In the genomic region with DNA sequence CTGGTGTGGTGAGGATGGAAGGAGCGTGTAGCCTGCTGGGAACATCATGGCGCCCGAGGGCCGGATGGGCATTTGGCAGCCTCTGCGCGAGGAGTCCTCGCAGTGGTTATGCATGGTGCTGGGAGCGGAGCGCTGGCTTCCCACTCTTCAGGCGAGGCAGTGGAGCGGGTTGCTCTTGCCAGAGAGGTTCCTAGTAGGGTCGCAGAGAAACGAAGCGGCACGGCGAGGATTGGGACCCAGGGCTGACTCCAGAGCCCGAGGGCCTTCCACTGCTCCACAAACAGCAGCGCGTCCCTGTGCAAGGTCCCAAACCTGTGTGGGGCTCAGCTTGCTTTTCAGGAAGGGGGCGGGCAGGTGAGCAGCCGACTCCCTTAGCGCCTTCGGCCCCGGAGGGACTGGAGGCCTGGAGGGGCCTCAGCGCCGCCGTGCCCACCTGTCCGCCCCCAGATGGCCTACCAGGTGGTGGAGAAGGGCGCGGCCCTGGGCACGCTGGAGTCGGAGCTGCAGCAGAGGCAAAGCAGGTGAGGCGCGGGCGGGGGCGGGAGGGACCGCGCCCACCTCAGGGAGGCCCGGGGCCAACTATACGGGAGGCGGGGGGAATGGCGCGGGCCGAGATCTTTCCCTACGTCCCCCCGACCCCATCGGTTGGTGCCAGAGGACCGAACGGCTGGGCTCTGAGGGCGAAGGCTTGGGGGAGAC, we compare ENCODE assay signal across 8 cellular contexts. TPM values are rescaled to one million over a fixed set of nuclear protein-coding genes. Genes with fewer than 3 reads are reported as not detected.
DNase-seq lines count a peak whose midpoint lies in the region; ATAC-seq, FAIRE-seq and TF ChIP-seq lines count a peak whose summit lies in the region.

No MANE protein-coding gene starts in this region.

- H3K36me3 Mint-ChIP-seq in natural killer cell treated with Interleukin-12 subunit alpha and Interleukin-12 subunit beta and Interleukin-15 and Interleukin-18, amount 100 ng/mL, for 72 hours, result peaks cover 4% of the 10 kb centered on the region

- H2AK5ac ChIP-seq in H1 (ENCODE audit: low read depth, low read length), result peak overlapping the region; percentile 83; the same call in 1 of the 2 replicates

- H3K9me3 ChIP-seq in H1 (ENCODE audit: insufficient read depth in 2 of 2, low read depth in 1 of 2, low read length in 1 of 2), result no peaks in the 10 kb centered on the region

- H3K9ac ChIP-seq in H1 (replicated peaks in 1 of 4; ENCODE audit: extremely low read depth in 1 of 4, low read depth in 3 of 4, low read length in 3 of 4), result peak overlapping the region in 3 of 4 experiments; percentile 36 to 54 (median 41); a peak in 4 of 7 replicates

- no peak for ATAC-seq in natural killer cell treated with Interleukin-12 subunit alpha and Interleukin-12 subunit beta and Interleukin-15 and Interleukin-18, amount 100 ng/mL, for 72 hours
- ATAC-seq in GM18505 (IDR thresholded peaks at IDR 0.05; ENCODE audit: unreplicated experiment), result no peak
- no peak for ATAC-seq in GM18861 (IDR thresholded peaks at IDR 0.05; ENCODE audit: unreplicated experiment)

- no peaks in the 10 kb centered on the region for H3K9me3 Mint-ChIP-seq in natural killer cell treated with Interleukin-12 subunit alpha and Interleukin-12 subunit beta and Interleukin-15 and Interleukin-18, amount 100 ng/mL, for 72 hours

- POLR2A ChIA-PET in BJ (lab: Charles Lee) (no interaction called here), H1 (lab: Charles Lee; ENCODE audit: partially characterized antibody) (interaction anchor here (0.8 to 4.3 kb wide), 6 partner anchors 8 to 50 kb away, joined by 3 to 13 read pairs (median 3); no protein-coding TSS in a partner anchor)

- TF ChIP-seq CTCF in BJ (IDR thresholded peaks at IDR 0.05; ENCODE audit: insufficient read depth, low read depth, low read length) (no peak), H1 (IDR thresholded peaks at IDR 0.05; ENCODE audit: control extremely low read depth in 1 of 3, insufficient read depth in 1 of 3, low read depth in 1 of 3, low read length in 3 of 3) (no peak)

- peak overlapping the region; percentile 3 for H4K91ac ChIP-seq in H1 (replicated peaks; ENCODE audit: insufficient read length, low read length)

- H3K36me3 ChIP-seq in BJ (ENCODE audit: control insufficient read depth, insufficient read depth, low read length) (peaks cover 12% of the 10 kb centered on the region), H1 (ENCODE audit: control insufficient read depth in 2 of 4, insufficient read depth in 4 of 4, low read length in 3 of 4) (no peaks in the 10 kb centered on the region)

- peak overlapping the region; percentile 46 for H4K5ac ChIP-seq in H1 (ENCODE audit: insufficient read length, low read depth, low read length)

- 0 out of 2 replicates have a peak overlapping the region, but pooled peaks have one; percentile 19 for H2BK12ac ChIP-seq in H1 (ENCODE audit: low read depth, low read length)

- peak overlapping the region; percentile 97 for H2AFZ ChIP-seq in H1 (ENCODE audit: low read length)

- H2BK5ac ChIP-seq in H1 (ENCODE audit: low read depth, low read length), result peak overlapping the region; percentile 35; the same call in 1 of the 2 replicates

- H3K27me3 ChIP-seq in BJ (ENCODE audit: control insufficient read depth, insufficient read depth, low read length), result no peaks in the 10 kb centered on the region
- peaks cover 0 to 18% (median 13%) of the 10 kb centered on the region in 4 experiments; a peak in 6 of 7 replicates for H3K27me3 ChIP-seq in H1 (replicated peaks in 1 of 4; ENCODE audit: control insufficient read depth in 3 of 4, extremely low read depth in 1 of 4, insufficient read depth in 3 of 4, low read length in 3 of 4)

- H3K18ac ChIP-seq in H1 (ENCODE audit: extremely low read depth, low read length), result peak overlapping the region; percentile 98

- peak overlapping the region; percentile 21 for H3K56ac ChIP-seq in H1 (replicated peaks; ENCODE audit: insufficient read length, low read depth, low read length)

- H3K4me2 ChIP-seq in H1 (ENCODE audit: insufficient read depth in 1 of 2, low read depth in 2 of 2, low read length in 2 of 2), result peak overlapping the region; percentile 76 to 99

- no peaks in the 10 kb centered on the region for H3K27me3 Mint-ChIP-seq in natural killer cell treated with Interleukin-12 subunit alpha and Interleukin-12 subunit beta and Interleukin-15 and Interleukin-18, amount 100 ng/mL, for 72 hours

- peaks cover 0 to 2% of the 10 kb centered on the region in 2 experiments for H4K20me1 ChIP-seq in H1 (replicated peaks in 1 of 2; ENCODE audit: control insufficient read depth in 1 of 2, insufficient read depth in 2 of 2, low read length in 2 of 2)

- H3K23me2 ChIP-seq in H1 (ENCODE audit: low read depth, low read length), result peaks cover 13% of the 10 kb centered on the region

- H3K4me3 ChIP-seq in BJ (ENCODE audit: low read depth, low read length) (peak overlapping the region; percentile 54), H1 (ENCODE audit: extremely low read depth in 1 of 4, insufficient read depth in 2 of 4, low read depth in 3 of 4, low read length in 4 of 4) (peak overlapping the region; percentile 50 to 73 (median 58))

- no peak overlapping the region for H2BK120ac ChIP-seq in H1 (replicated peaks; ENCODE audit: low read depth, low read length)

- CTCF ChIA-PET in BJ (lab: Yijun Ruan, JAX) (interaction anchor here (2.7 kb wide), 1 partner anchor 364 kb away, joined by 7 read pairs; no protein-coding TSS in a partner anchor), H1 (lab: Charles Lee; ENCODE audit: partially characterized antibody) (interaction anchor here (0.6 to 3.1 kb wide), 7 partner anchors 8 to 1672 kb away, joined by 3 to 10 read pairs (median 4); partner anchors contain the start of gene STARD10)

- 46% methylated on average over 34 of the region's 50 CpGs; no CpG with 5 or more reads in 1 of the 2 experiments for WGBS in H1 (ENCODE audit: extremely low coverage in 1 of 2, insufficient coverage in 1 of 2, insufficient read length in 1 of 2, insufficient replicate concordance in 2 of 2, low coverage in 1 of 2, low lambda C conversion rate in 2 of 2, missing lambda C conversion rate in 1 of 2), 2 experiments

- FAIRE-seq in H1 (lab: Jason Lieb, UNC), result no peak

- no peak overlapping the region for H3K4ac ChIP-seq in H1 (replicated peaks; ENCODE audit: insufficient read length, low read depth, low read length)

- H3K14ac ChIP-seq in H1 (ENCODE audit: insufficient read length), result no peak overlapping the region

- no peak overlapping the region for H3K27ac ChIP-seq in H1 (ENCODE audit: low read depth, low read length)

- H2BK20ac ChIP-seq in H1 (ENCODE audit: low read length), result no peak overlapping the region

- TF ChIP-seq RAD21 in H1 (IDR thresholded peaks at IDR 0.05 in 1 of 2, conservative IDR thresholded peaks at IDR 0.05 in 1 of 2; ENCODE audit: low read depth in 2 of 2, low read length in 2 of 2), result no peak

- DNase-seq in BJ (ENCODE audit: low read depth) (no peak), NCI-H146 (lab: John Stamatoyannopoulos, UW) (peak; percentile 71), H1 (ENCODE audit: low read depth in 1 of 2, low spot score in 2 of 2) (peak in 1 of 2 experiments; percentile 61), NCI-H1930 (lab: John Stamatoyannopoulos, UW) (no peak)
- DNase-seq in natural killer cell treated with Interleukin-12 subunit alpha and Interleukin-12 subunit beta and Interleukin-15 and Interleukin-18, amount 100 ng/mL, for 72 hours (ENCODE audit: low spot score), result no peak
- DNase-seq in stimulated activated CD4-positive, alpha-beta T cell treated with anti-CD3 and anti-CD28 coated beads, Interleukin-12 subunit alpha, Interleukin-12 subunit beta, amount 100 ng/mL, for 4 hours, result no peak

- H3K4me3 Mint-ChIP-seq in natural killer cell treated with Interleukin-12 subunit alpha and Interleukin-12 subunit beta and Interleukin-15 and Interleukin-18, amount 100 ng/mL, for 72 hours, result peak overlapping the region; percentile 23

- no peaks in the 10 kb centered on the region for H3K79me1 ChIP-seq in H1 (ENCODE audit: low read depth, low read length)

- no peak for TF ChIP-seq EP300 in H1 (IDR thresholded peaks at IDR 0.05; ENCODE audit: borderline replicate concordance in 1 of 2, low read depth in 2 of 2, low read length in 2 of 2)

- H2BK15ac ChIP-seq in H1 (ENCODE audit: low read length), result peak overlapping the region; percentile 92; the same call in 1 of the 2 replicates

- H3K4me1 Mint-ChIP-seq in natural killer cell treated with Interleukin-12 subunit alpha and Interleukin-12 subunit beta and Interleukin-15 and Interleukin-18, amount 100 ng/mL, for 72 hours (ENCODE audit: low read depth in 2 of 2), result peaks cover 12 to 39% of the 10 kb centered on the region in 2 donors

- no peaks in the 10 kb centered on the region for H3K79me2 ChIP-seq in H1 (ENCODE audit: control insufficient read depth in 1 of 2, insufficient read depth in 2 of 2, low read length in 2 of 2)

- TF ChIP-seq POLR2A in H1 (IDR thresholded peaks at IDR 0.05; ENCODE audit: control extremely low read depth in 1 of 2, low read depth in 2 of 2, low read length in 2 of 2), result no peak
- no peak for TF ChIP-seq POLR2A in GM18505 (IDR thresholded peaks at IDR 0.05; ENCODE audit: borderline replicate concordance, extremely low read depth, insufficient read depth, insufficient read length)

- peaks cover 0 to 16% (median 11%) of the 10 kb centered on the region in 4 experiments; a peak in 5 of 7 replicates for H3K4me1 ChIP-seq in H1 (replicated peaks in 1 of 4; ENCODE audit: control insufficient read depth in 3 of 4, insufficient read depth in 4 of 4, low read length in 3 of 4)

- no peak overlapping the region for H3K23ac ChIP-seq in H1 (ENCODE audit: insufficient read length)

- H3K27ac Mint-ChIP-seq in natural killer cell treated with Interleukin-12 subunit alpha and Interleukin-12 subunit beta and Interleukin-15 and Interleukin-18, amount 100 ng/mL, for 72 hours, result no peak overlapping the region

- H4K8ac ChIP-seq in H1 (ENCODE audit: extremely low read depth, insufficient read depth, low read length), result peak overlapping the region; percentile 38; the same call in 1 of the 2 replicates

RNA-seq across cellular contexts. Expression of gene ATG16L2, which starts 7.2 kb away (rescaled TPM):
- 8.3 and 10.1 TPM in 2 replicates for polyA plus RNA-seq in BJ (2011; rRNA removed)
- polyA minus RNA-seq in BJ (2011; rRNA and poly(A)+ RNA removed), result 3.3 and 4.6 TPM in 2 replicates
- 11.0 and 11.7 TPM in 2 replicates for total RNA-seq in H1 (2021; fragmentation: NEBNext Ultra II Directional; extraction: Animal tissue kit (Norgen Biotek cat#: 25700))
- 18.5 and 23.4 TPM in 2 replicates for polyA plus RNA-seq in H1 (2011; rRNA removed)
- 26.6 TPM for polyA plus RNA-seq in H1 (2011; cell fraction: cytosol; rRNA removed)
- 154 TPM for polyA plus RNA-seq in H1 (2011; cell fraction: nucleus; rRNA removed)
- polyA plus RNA-seq in H1 (2012, experiment 1 of 2), result 11.4 to 21.9 TPM (median 16.3 TPM) in 4 replicates
- 6.5 TPM for polyA plus RNA-seq in H1 (2012, experiment 2 of 2)
- polyA plus RNA-seq in H1 (2013, experiment 1 of 2), result 7.1 TPM
- 6.3 TPM for polyA plus RNA-seq in H1 (2013, experiment 2 of 2)
- polyA minus RNA-seq in H1 (2011; rRNA and poly(A)+ RNA removed), result 15.4 and 15.5 TPM in 2 replicates
- 7.7 TPM for polyA minus RNA-seq in H1 (2011; cell fraction: cytosol; rRNA and poly(A)+ RNA removed)
- polyA minus RNA-seq in H1 (2011; cell fraction: nucleus; rRNA and poly(A)+ RNA removed), result 34.3 TPM
- total RNA-seq in natural killer cell treated with Interleukin-12 subunit alpha and Interleukin-12 subunit beta and Interleukin-15 and Interleukin-18, amount 100 ng/mL, for 72 hours, result 100 to 1,000 TPM in 1 of 2 donors, 10 to 100 TPM in 1; 74.7 to 113 TPM

RNA-seq across cellular contexts. Expression of gene STARD10, which starts 27.5 kb away (rescaled TPM):
- polyA plus RNA-seq in BJ (2011; rRNA removed) (25.4 and 37.1 TPM in 2 replicates), H1 (2011; rRNA removed) (35.7 and 57.1 TPM in 2 replicates)
- polyA minus RNA-seq in BJ (2011; rRNA and poly(A)+ RNA removed), result 10.8 and 32.9 TPM in 2 replicates
- 23.7 and 25.3 TPM in 2 replicates for total RNA-seq in H1 (2021; fragmentation: NEBNext Ultra II Directional; extraction: Animal tissue kit (Norgen Biotek cat#: 25700))
- polyA plus RNA-seq in H1 (2011; cell fraction: cytosol; rRNA removed), result 41.5 TPM
- 74.6 TPM for polyA plus RNA-seq in H1 (2011; cell fraction: nucleus; rRNA removed)
- polyA plus RNA-seq in H1 (2012, experiment 1 of 2), result 26.5 to 39.2 TPM (median 33.0 TPM) in 4 replicates
- polyA plus RNA-seq in H1 (2012, experiment 2 of 2), result 26.5 TPM
- 16.4 TPM for polyA plus RNA-seq in H1 (2013, experiment 1 of 2)
- 14.7 TPM for polyA plus RNA-seq in H1 (2013, experiment 2 of 2)
- 31.9 and 36.2 TPM in 2 replicates for polyA minus RNA-seq in H1 (2011; rRNA and poly(A)+ RNA removed)
- 19.2 TPM for polyA minus RNA-seq in H1 (2011; cell fraction: cytosol; rRNA and poly(A)+ RNA removed)
- 19.1 TPM for polyA minus RNA-seq in H1 (2011; cell fraction: nucleus; rRNA and poly(A)+ RNA removed)
- 10 to 100 TPM in 1 of 2 donors, 1 to 10 TPM in 1; 9.5 to 17.8 TPM for total RNA-seq in natural killer cell treated with Interleukin-12 subunit alpha and Interleukin-12 subunit beta and Interleukin-15 and Interleukin-18, amount 100 ng/mL, for 72 hours
